26 cellular contexts compared by ENCODE assay signal in the genomic region with DNA sequence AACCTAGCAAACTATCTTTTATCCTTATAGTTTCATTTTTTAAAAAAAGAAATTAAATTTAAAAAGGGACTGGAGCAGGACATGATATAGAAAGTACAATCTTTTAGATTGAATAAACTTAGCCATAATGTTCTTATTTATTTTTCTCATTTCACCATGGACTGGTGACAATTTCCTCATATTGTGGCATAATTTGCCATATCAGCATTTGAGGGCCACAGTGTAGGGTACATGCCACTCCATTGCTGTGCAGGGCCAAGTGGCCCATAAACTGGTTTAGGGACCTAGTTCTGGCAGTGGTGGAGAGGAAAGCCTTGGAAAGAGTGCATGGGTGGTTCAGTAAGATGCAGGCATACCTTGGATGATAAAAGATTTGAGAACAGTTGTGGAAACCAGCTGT.
"Had no signal": no experiment of that assay in that cellular context is flagged by ENCODE, and none has a peak within 500 bp of the region (broad histone marks: within the 10 kb centered on the region; RNA-seq: fewer than 3 reads in every experiment).

No MANE protein-coding gene starts in this region.

- DNase-seq: islet precursor cell; left ventricle myocardium inferior; mesendoderm; naive B cell; natural killer cell; nucleus accumbens; pancreas; posterior cingulate gyrus; retina; right cardiac atrium; sigmoid colon; spleen; stimulated activated CD4-positive, alpha-beta T cell treated with anti-CD3 and anti-CD28 coated beads, Interleukin-4, amount 100 ng/mL, for 24 hours; stimulated activated naive CD8-positive, alpha-beta T cell treated with anti-CD3 and anti-CD28 coated beads, Interleukin-15, Interleukin-2, amounts not matched to agents 100 U/mL and 50 U/mL, for 24 hours; stomach; testis; thyroid gland; transverse colon; upper lobe of left lung had no signal

- H3K79me2 ChIP-seq: hepatocyte had no signal

- H3K4me3 Mint-ChIP-seq: mesothelial cell of epicardium; naive B cell; natural killer cell; stimulated activated effector memory CD8-positive, alpha-beta T cell treated with anti-CD3 and anti-CD28 coated beads, Interleukin-12 subunit alpha, Interleukin-12 subunit beta, amount 100 ng/mL, for 72 hours had no signal

- H3K4me3 ChIP-seq: hepatocyte, left ventricle myocardium inferior, lung, pancreas, prostate gland, sigmoid colon, spleen, stomach, testis, thyroid gland, transverse colon, upper lobe of left lung, vagina had no signal

- H2AFZ ChIP-seq: hepatocyte had no signal

- H3K4me1 ChIP-seq: left ventricle myocardium inferior, prostate gland, spleen, testis, thyroid gland, upper lobe of left lung, vagina had no signal

- H3K27me3 ChIP-seq: hepatocyte, pancreas, sigmoid colon, spleen, stomach, testis, thyroid gland, transverse colon, upper lobe of left lung, vagina had no signal

- H3K27ac ChIP-seq: hepatocyte, left ventricle myocardium inferior, pancreas, prostate gland, sigmoid colon, testis, thyroid gland, transverse colon, upper lobe of left lung, vagina had no signal

- H3K9me3 Mint-ChIP-seq: stimulated activated effector memory CD8-positive, alpha-beta T cell treated with anti-CD3 and anti-CD28 coated beads, Interleukin-12 subunit alpha, Interleukin-12 subunit beta, amount 100 ng/mL, for 72 hours had no signal

- H3K4me2 ChIP-seq: hepatocyte had no signal

- H3K27ac Mint-ChIP-seq: mesothelial cell of epicardium; naive B cell; natural killer cell; stimulated activated effector memory CD8-positive, alpha-beta T cell treated with anti-CD3 and anti-CD28 coated beads, Interleukin-12 subunit alpha, Interleukin-12 subunit beta, amount 100 ng/mL, for 72 hours had no signal

- H3K4me1 Mint-ChIP-seq: naive B cell; natural killer cell; stimulated activated effector memory CD8-positive, alpha-beta T cell treated with anti-CD3 and anti-CD28 coated beads, Interleukin-12 subunit alpha, Interleukin-12 subunit beta, amount 100 ng/mL, for 72 hours had no signal

- H3K9me3 ChIP-seq: left ventricle myocardium inferior, pancreas, prostate gland, sigmoid colon, spleen, stomach, testis, thyroid gland, transverse colon, upper lobe of left lung, vagina had no signal

- H3K36me3 Mint-ChIP-seq: mesothelial cell of epicardium; stimulated activated effector memory CD8-positive, alpha-beta T cell treated with anti-CD3 and anti-CD28 coated beads, Interleukin-12 subunit alpha, Interleukin-12 subunit beta, amount 100 ng/mL, for 72 hours had no signal

- H3K36me3 ChIP-seq: left ventricle myocardium inferior, pancreas, prostate gland, sigmoid colon, spleen, stomach, thyroid gland, transverse colon, upper lobe of left lung, vagina had no signal

- FAIRE-seq: pancreas, small intestine had no signal

- ATAC-seq: natural killer cell; pancreas; right cardiac atrium; stimulated activated effector memory CD8-positive, alpha-beta T cell treated with anti-CD3 and anti-CD28 coated beads, Interleukin-12 subunit alpha, Interleukin-12 subunit beta, amount 100 ng/mL, for 72 hours; stimulated activated naive CD8-positive, alpha-beta T cell treated with anti-CD3 and anti-CD28 coated beads, Interleukin-15, Interleukin-2, amounts not matched to agents 100 U/mL and 50 U/mL, for 24 hours had no signal
